10 cellular contexts compared by ENCODE assay signal in genomic region chr11:96154802-96155520, GRCh38.
DNase-seq lines count a peak whose midpoint lies in the region; ATAC-seq and TF ChIP-seq lines count a peak whose summit lies in the region.
"Had no signal": no experiment of that assay in that cellular context is flagged by ENCODE, and none has a peak within 500 bp of the region (broad histone marks: within the 10 kb centered on the region; RNA-seq: fewer than 3 reads in every experiment).

No MANE protein-coding gene starts in this region.

- POLR2A ChIA-PET in AG04450 (lab: Yijun Ruan, JAX), result interaction anchor here (0.7 to 1.4 kb wide), 6 partner anchors 52 to 189 kb away, joined by 3 to 8 read pairs (median 4); partner anchors contain the start of gene MAML2
- POLR2A ChIA-PET in naive thymus-derived CD8-positive, alpha-beta T cell (lab: Charles Lee), result interaction anchor here (1.0 to 1.1 kb wide), 2 partner anchors 12 to 15 kb away, joined by 3 to 4 read pairs; no protein-coding TSS in a partner anchor

- H3K4me3 ChIP-seq in AG04450 (ENCODE audit: low read depth, low read length) (no peak overlapping the region; the same call in 1 of the 2 replicates), dorsolateral prefrontal cortex (no peak overlapping the region)

- intact Hi-C loops in dorsolateral prefrontal cortex (cut with DNase I), result no loop called here

- no peaks in the 10 kb centered on the region for H3K9me3 ChIP-seq in AG04450 (ENCODE audit: control insufficient read depth, insufficient read depth, low read length)

- H3K27ac ChIP-seq in AG04450 (ENCODE audit: low read depth, low read length) (peak overlapping the region; percentile 98), dorsolateral prefrontal cortex (peak overlapping the region in 53 of 59 donors; percentile 1 to 88 (median 69))
- H3K27ac ChIP-seq: VCaP had no signal

- ATAC-seq in naive thymus-derived CD8-positive, alpha-beta T cell, result no peak

- CTCF ChIA-PET in AG04450 (lab: Charles Lee), result interaction anchor here (0.6 to 1.8 kb wide), 13 partner anchors 9 to 321 kb away, joined by 3 to 16 read pairs (median 5); partner anchors contain the start of gene MAML2

- no peaks in the 10 kb centered on the region for H3K27me3 Mint-ChIP-seq in naive thymus-derived CD8-positive, alpha-beta T cell

- H3K9me3 Mint-ChIP-seq in naive thymus-derived CD8-positive, alpha-beta T cell, result no peaks in the 10 kb centered on the region

- no peaks in the 10 kb centered on the region for H3K27me3 ChIP-seq in AG04450 (ENCODE audit: control insufficient read depth, insufficient read depth, low read length)
- no peaks in the 10 kb centered on the region for H3K27me3 ChIP-seq in dorsolateral prefrontal cortex

- H3K36me3 Mint-ChIP-seq in naive thymus-derived CD8-positive, alpha-beta T cell, result peaks cover 0 to 24% (median 15%) of the 10 kb centered on the region in 3 donors

- no peak for DNase-seq in AG04450 (ENCODE audit: low read depth, low spot score)
- peak; percentile 81 for DNase-seq in NCI-H446 treated with DMSO at 0.1 percent for 48 hours (lab: John Stamatoyannopoulos, UW)
- DNase-seq in dorsolateral prefrontal cortex, result peak in 3 of 10 donors; percentile 33 to 70 (median 43)
- DNase-seq in naive thymus-derived CD8-positive, alpha-beta T cell, result no peak
- no peak for DNase-seq in ureter (ENCODE audit: low spot score)
- DNase-seq in dermis blood vessel endothelial cell, result no peak
- no peak for DNase-seq in SKM-1 (lab: John Stamatoyannopoulos, UW; ENCODE audit: unreplicated experiment)
- no peak for DNase-seq in T1000 (lab: John Stamatoyannopoulos, UW)
- DNase-seq: NCI-H1417 had no signal

- H3K4me3 Mint-ChIP-seq in naive thymus-derived CD8-positive, alpha-beta T cell, result no peak overlapping the region

- H3K27ac Mint-ChIP-seq in naive thymus-derived CD8-positive, alpha-beta T cell, result peak overlapping the region in 9 of 10 donors; percentile 1 to 77 (median 41)

- TF ChIP-seq CTCF in AG04450 (IDR thresholded peaks at IDR 0.05; ENCODE audit: low read depth, low read length) (no peak), dorsolateral prefrontal cortex (IDR thresholded peaks at IDR 0.05 in 54 of 56, conservative IDR thresholded peaks at IDR 0.05 in 2 of 56; ENCODE audit: low read depth in 1 of 56, partially characterized antibody in 56 of 56) (no peak)

- H3K4me1 Mint-ChIP-seq in naive thymus-derived CD8-positive, alpha-beta T cell, result peaks cover 26 to 66% (median 59%) of the 10 kb centered on the region in 4 donors
